In the genomic region with DNA sequence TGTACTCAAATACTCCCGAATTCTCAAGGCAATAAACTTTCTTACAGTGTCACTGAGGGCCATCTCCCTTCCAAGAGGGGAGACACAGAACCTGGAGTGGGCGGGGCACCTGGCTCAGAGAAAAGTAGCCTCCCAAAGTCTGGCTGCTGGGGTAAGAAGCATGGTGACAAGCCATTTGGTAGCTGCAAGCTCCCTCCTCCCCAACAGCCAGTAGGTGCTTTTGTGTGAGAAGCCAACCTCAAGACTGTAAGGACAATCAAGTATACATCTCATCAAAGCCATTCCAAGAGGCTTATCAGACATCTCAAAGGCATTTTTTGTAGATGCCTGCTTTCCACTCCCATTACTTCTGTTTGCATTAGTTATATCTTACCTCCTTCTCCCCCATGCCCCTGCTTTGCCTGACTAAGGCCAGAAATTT, we compare ENCODE assay signal across 10 cellular contexts. TPM values are rescaled to one million over a fixed set of nuclear protein-coding genes. Genes with fewer than 3 reads are reported as not detected.
DNase-seq lines count a peak whose midpoint lies in the region; ATAC-seq and TF ChIP-seq lines count a peak whose summit lies in the region.
"Had no signal": no experiment of that assay in that cellular context is flagged by ENCODE, and none has a peak within 500 bp of the region (broad histone marks: within the 10 kb centered on the region; RNA-seq: fewer than 3 reads in every experiment).

No MANE protein-coding gene starts in this region.

- TF ChIP-seq EP300 in gastroesophageal sphincter (IDR thresholded peaks at IDR 0.05) = no peak
- TF ChIP-seq EP300 in ovary (IDR thresholded peaks at IDR 0.05) = no peak

- CTCF ChIA-PET in AG04450 (lab: Charles Lee) = interaction anchor here (0.8 to 3.8 kb wide), 11 partner anchors 9 to 148 kb away, joined by 3 to 62 read pairs (median 14); no protein-coding TSS in a partner anchor

- H3K36me3 ChIP-seq in gastroesophageal sphincter (no peaks in the 10 kb centered on the region), ovary (no peaks in the 10 kb centered on the region)

- in situ Hi-C loops in SK-MEL-5 (cut with HindIII; ENCODE audit: low pct_unique_long_range_greater_than_20kb, low sequenced_read_pairs) = no loop called here

- H3K27me3 ChIP-seq in AG04450 (ENCODE audit: control insufficient read depth, insufficient read depth, low read length) (no peaks in the 10 kb centered on the region), gastroesophageal sphincter (no peaks in the 10 kb centered on the region), ovary (no peaks in the 10 kb centered on the region)

- H3K9me3 ChIP-seq in AG04450 (ENCODE audit: control insufficient read depth, insufficient read depth, low read length) = no peaks in the 10 kb centered on the region
- no peaks in the 10 kb centered on the region for H3K9me3 ChIP-seq in gastroesophageal sphincter
- no peaks in the 10 kb centered on the region for H3K9me3 ChIP-seq in ovary

- intact Hi-C loops in ovary (cut with DNase I) = loop anchor here in 1 of 4 donors (10.0 kb wide), 1 partner anchor 349 kb away; the partner anchor contains the start of gene RICTOR

- DNase-seq in AG04450 (ENCODE audit: low read depth, low spot score) (no peak), SK-MEL-5 (ENCODE audit: low read depth, low spot score) (peak; percentile 68), ovary (no peak), amygdala (lab: John Stamatoyannopoulos, UW) (no peak)
- no peak for DNase-seq in stimulated activated CD4-positive, alpha-beta T cell treated with anti-CD3 and anti-CD28 coated beads, Interleukin-4, amount 100 ng/mL, for 1 hour
- DNase-seq: naive B cell, NCI-H446 treated with DMSO at 0.1 percent for 48 hours had no signal

- H3K4me1 ChIP-seq in gastroesophageal sphincter = peaks cover 29 to 83% (median 32%) of the 10 kb centered on the region in 3 donors
- peaks cover 26% of the 10 kb centered on the region for H3K4me1 ChIP-seq in ovary (ENCODE audit: insufficient read depth)

- TF ChIP-seq CTCF in AG04450 (IDR thresholded peaks at IDR 0.05; ENCODE audit: low read depth, low read length) (no peak), gastroesophageal sphincter (IDR thresholded peaks at IDR 0.05) (no peak), ovary (IDR thresholded peaks at IDR 0.05) (no peak)

- no peak for TF ChIP-seq POLR2A in gastroesophageal sphincter (IDR thresholded peaks at IDR 0.05)
- no peak for TF ChIP-seq POLR2A in ovary (IDR thresholded peaks at IDR 0.05)

- peak overlapping the region; percentile 85 for H3K4me3 ChIP-seq in AG04450 (ENCODE audit: low read depth, low read length)
- peak overlapping the region; percentile 60 to 74 for H3K4me3 ChIP-seq in gastroesophageal sphincter
- H3K4me3 ChIP-seq in ovary = peak overlapping the region; percentile 68

- 0% methylated on average over 1 of the region's 2 CpGs; no CpG with 5 or more reads in 1 of the 2 donors for WGBS in gastroesophageal sphincter (ENCODE audit: low coverage in 1 of 2), 2 donors
- whole genome bisulfite sequencing in ovary, 3 donors = 43 to 48% (median 45%) methylated on average over 2 of the region's 2 CpGs

- ATAC-seq in gastroesophageal sphincter = no peak
- no peak for ATAC-seq in GM18861 (IDR thresholded peaks at IDR 0.05; ENCODE audit: unreplicated experiment)
- no peak for ATAC-seq in HG03097 (IDR thresholded peaks at IDR 0.05; ENCODE audit: low FRiP score, unreplicated experiment)

- H3K27ac ChIP-seq in AG04450 (ENCODE audit: low read depth, low read length) (peak overlapping the region; percentile 96), gastroesophageal sphincter (peak overlapping the region; percentile 82 to 89 (median 88)), ovary (peak overlapping the region; percentile 46 to 74)

- POLR2A ChIA-PET in AG04450 (lab: Yijun Ruan, JAX) = interaction anchor here (0.6 to 3.3 kb wide), 11 partner anchors 9 to 357 kb away, joined by 3 to 75 read pairs (median 23); no protein-coding TSS in a partner anchor

RNA-seq across cellular contexts. Expression of gene DAB2, which starts 1.4 kb away (rescaled TPM):
- polyA plus RNA-seq in AG04450 (2011; rRNA removed) = 177 and 206 TPM in 2 replicates
- 211 and 260 TPM in 2 replicates for polyA minus RNA-seq in AG04450 (2011; rRNA and poly(A)+ RNA removed)
- total RNA-seq in SK-MEL-5 (2014; rRNA removed; shearing (Covaris generic)) = 221 and 253 TPM in 2 replicates
- polyA plus RNA-seq in SK-MEL-5 (2015; cell fraction: cytosol; rRNA removed) = 282 and 344 TPM in 2 replicates
- 546 and 630 TPM in 2 replicates for polyA plus RNA-seq in SK-MEL-5 (2015; cell fraction: nucleus; rRNA removed)
- total RNA-seq in gastroesophageal sphincter = 100 to 1,000 TPM in 1 of 4 donors, 10 to 100 TPM in 3; 30.8 to 121 (median 47.4) TPM
- total RNA-seq in ovary = 10 to 100 TPM; 25.0 to 79.0 (median 38.7) TPM
- polyA plus RNA-seq in ovary = 100 to 1,000 TPM in 1 of 2 donors, 10 to 100 TPM in 1; 26.7 to 118 TPM

RNA-seq across cellular contexts. Expression of gene C9, which starts 59.0 kb away (rescaled TPM):
- polyA plus RNA-seq in AG04450 (2011; rRNA removed) (0.02 TPM in 1 of 2 replicates, not detected in the other), ovary (not detected)
- polyA minus RNA-seq in AG04450 (2011; rRNA and poly(A)+ RNA removed) = not detected in 2 replicates
- total RNA-seq in SK-MEL-5 (2014; rRNA removed; shearing (Covaris generic)) = 0.03 and 0.05 TPM in 2 replicates
- polyA plus RNA-seq in SK-MEL-5 (2015; cell fraction: cytosol; rRNA removed) = 0.19 TPM in 1 of 2 replicates, not detected in the other
- polyA plus RNA-seq in SK-MEL-5 (2015; cell fraction: nucleus; rRNA removed) = not detected in 2 replicates
- total RNA-seq in gastroesophageal sphincter (not detected), ovary (under 1 TPM in 2 of 7 donors, not detected in 5; 0.20 to 0.84 TPM)
